19 cellular contexts compared by ENCODE assay signal in the genomic region with DNA sequence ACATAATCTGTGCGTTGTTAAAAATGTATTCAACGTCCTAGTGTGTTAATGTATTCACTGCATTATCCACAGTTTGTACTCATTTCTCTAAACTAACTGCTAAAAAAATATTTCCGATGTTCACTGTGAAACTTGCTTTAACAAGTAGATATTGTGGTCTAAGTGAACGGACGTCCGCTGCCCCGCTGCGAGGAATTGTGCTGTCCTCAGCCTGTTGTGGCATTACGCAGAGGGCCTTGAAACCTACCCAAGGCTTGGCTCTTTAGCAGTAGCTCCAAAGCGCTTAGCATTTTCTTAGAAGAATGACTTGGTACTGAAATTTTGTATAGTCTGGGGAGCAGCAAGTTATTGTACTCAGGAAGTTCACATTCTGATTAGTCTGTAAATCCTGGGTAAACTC.
"Had no signal": no experiment of that assay in that cellular context is flagged by ENCODE, and none has a peak within 500 bp of the region (broad histone marks: within the 10 kb centered on the region; RNA-seq: fewer than 3 reads in every experiment).

No MANE protein-coding gene starts in this region.

- H3K36me3 Mint-ChIP-seq: IgD-negative memory B cell had no signal

- H3K4me3 Mint-ChIP-seq: IgD-negative memory B cell had no signal

- DNase-seq: KBM-7, MG63, NCI-H1092, NCI-H1105 treated with DMSO at 0.1 percent for 48 hours, NCI-H1417 treated with DMSO at 0.1 percent for 48 hours, NCI-H146, NCI-H1694 treated with DMSO at 0.1 percent for 48 hours, NCI-H1930, NCI-H2107, NCI-H226, NCI-H446, NCI-H510A, NCI-H524 treated with DMSO at 0.1 percent for 48 hours, NCI-H774, Right ventricle myocardium superior, RPMI8226, SIG-M5, SW 1271 had no signal

- H3K4me1 Mint-ChIP-seq: IgD-negative memory B cell had no signal

- H3K9me3 Mint-ChIP-seq: IgD-negative memory B cell had no signal

- H3K27me3 Mint-ChIP-seq: IgD-negative memory B cell had no signal

- H3K27ac Mint-ChIP-seq: IgD-negative memory B cell had no signal
